19 cellular contexts compared by ENCODE assay signal in the genomic region with DNA sequence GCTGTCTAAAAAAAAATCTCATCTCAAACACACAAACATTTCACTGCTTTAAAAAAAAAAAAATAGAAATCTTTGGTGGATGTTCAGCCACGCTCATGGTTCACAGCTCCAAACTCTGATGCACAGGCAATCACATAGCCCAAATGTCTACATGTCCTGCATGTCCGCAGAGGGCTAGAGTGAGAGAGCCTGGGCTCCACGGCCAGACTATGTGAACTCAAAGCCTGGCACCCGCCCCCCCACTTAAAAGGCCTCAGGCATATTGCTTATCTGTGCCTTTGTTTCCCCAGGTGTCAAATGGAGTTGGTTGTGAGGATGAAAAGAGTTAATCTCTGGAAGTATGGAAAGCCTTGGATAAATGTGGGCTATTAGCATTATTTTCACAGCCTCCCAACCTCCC.
"Had no signal": no experiment of that assay in that cellular context is flagged by ENCODE, and none has a peak within 500 bp of the region (broad histone marks: within the 10 kb centered on the region; RNA-seq: fewer than 3 reads in every experiment).

No MANE protein-coding gene starts in this region.

- H3K9me3 ChIP-seq: ovary had no signal

- ATAC-seq: activated CD4-positive, CD25-positive, alpha-beta regulatory T cell treated with anti-CD3 and anti-CD28 coated beads, Interleukin-2, amount 50 U/mL, for 24 hours; stimulated activated naive B cell treated with anti-CD40 and anti-IgM and Interleukin-4, amounts not matched to agents 10 μg/mL and 1 μg/mL and 100 μg/mL, for 72 hours had no signal

- H3K36me3 Mint-ChIP-seq: activated naive CD8-positive, alpha-beta T cell; stimulated activated naive B cell treated with anti-CD40 and anti-IgM and Interleukin-4, amounts not matched to agents 10 μg/mL and 1 μg/mL and 100 μg/mL, for 72 hours had no signal

- DNase-seq: activated gamma-delta T cell; amniotic stem cell; brain microvascular endothelial cell; effector CD8-positive, alpha-beta T cell; foreskin melanocyte; head of caudate nucleus; kidney glomerular epithelial cell; mesendoderm; stimulated activated CD4-positive, alpha-beta T cell treated with anti-CD3 and anti-CD28 coated beads, Interleukin-2, amount 100 ng/mL, for 48 hours; stimulated activated naive B cell treated with anti-CD40 and anti-IgM and Interleukin-4, amounts not matched to agents 10 μg/mL and 1 μg/mL and 100 μg/mL, for 72 hours; substantia nigra; T-helper 9 cell; trophoblast cell had no signal

- H3K27me3 ChIP-seq: brain microvascular endothelial cell, ovary had no signal

- H3K27ac Mint-ChIP-seq: activated naive CD8-positive, alpha-beta T cell; activated T-cell treated with anti-CD3 and anti-CD28 coated beads, Interleukin-2, amount 50 U/mL, for 24 hours; stimulated activated naive B cell treated with anti-CD40 and anti-IgM and Interleukin-4, amounts not matched to agents 10 μg/mL and 1 μg/mL and 100 μg/mL, for 72 hours had no signal

- H3K4me1 Mint-ChIP-seq: stimulated activated naive B cell treated with anti-CD40 and anti-IgM and Interleukin-4, amounts not matched to agents 10 μg/mL and 1 μg/mL and 100 μg/mL, for 72 hours had no signal

- H3K36me3 ChIP-seq: brain microvascular endothelial cell, ovary had no signal

- H3K27ac ChIP-seq: brain microvascular endothelial cell, SK-N-MC had no signal

- H3K4me3 Mint-ChIP-seq: activated naive CD8-positive, alpha-beta T cell; activated T-cell treated with anti-CD3 and anti-CD28 coated beads, Interleukin-2, amount 50 U/mL, for 24 hours; neural crest cell; stimulated activated naive B cell treated with anti-CD40 and anti-IgM and Interleukin-4, amounts not matched to agents 10 μg/mL and 1 μg/mL and 100 μg/mL, for 72 hours had no signal

- H3K4me3 ChIP-seq: ovary, SK-N-MC had no signal
